ENCODE assay signal across 8 cellular contexts in genomic region chr14:102362545-102363181, GRCh38. TPM values are rescaled to one million over a fixed set of nuclear protein-coding genes. Genes with fewer than 3 reads are reported as not detected.
DNase-seq lines count a peak whose midpoint lies in the region; ATAC-seq and TF ChIP-seq lines count a peak whose summit lies in the region.

Gene CINP, minus strand, starts transcription at chr14:102362890. Its CDS starts 39 bp downstream, at chr14:102362851.
Gene TECPR2, plus strand, starts transcription at chr14:102362941. Its CDS starts 13,781 bp downstream, at chr14:102376722.

- H3K27ac Mint-ChIP-seq in activated naive CD8-positive, alpha-beta T cell treated with anti-CD3 and anti-CD28 coated beads for 36 hours, result peak within 1 kb of the TSS; percentile 96
- H3K27ac Mint-ChIP-seq in osteocyte (ENCODE audit: unreplicated experiment), result peak within 1 kb of the TSS; percentile 97

- peak; percentile 96 for DNase-seq in GM10266 (ENCODE audit: extremely low spot score)
- DNase-seq in NCI-H1105 treated with DMSO at 0.1 percent for 48 hours (lab: John Stamatoyannopoulos, UW), result peak; percentile 93
- DNase-seq in SKM-1 treated with dmso at 0.1 percent for 144 hours (lab: John Stamatoyannopoulos, UW; ENCODE audit: unreplicated experiment), result peak; percentile 67
- DNase-seq in activated naive CD8-positive, alpha-beta T cell treated with anti-CD3 and anti-CD28 coated beads for 36 hours, result peak; percentile 95
- peak; percentile 97 to 100 (median 99) for DNase-seq in head of caudate nucleus
- DNase-seq in osteocyte (ENCODE audit: extremely low spot score, unreplicated experiment), result peak; percentile 99
- DNase-seq in thoracic aorta (ENCODE audit: low spot score), result peak; percentile 93

- peak within 1 kb of the TSS; percentile 95 for H3K4me3 ChIP-seq in thoracic aorta

- H3K36me3 Mint-ChIP-seq in activated naive CD8-positive, alpha-beta T cell treated with anti-CD3 and anti-CD28 coated beads for 36 hours, result peaks cover 14% of the 10 kb centered on the region
- H3K36me3 Mint-ChIP-seq in osteocyte (ENCODE audit: unreplicated experiment), result peaks cover 4% of the 10 kb centered on the region

- ATAC-seq in HG02642 (IDR thresholded peaks at IDR 0.05; ENCODE audit: poor library complexity, unreplicated experiment) (peak; percentile 92), thoracic aorta (ENCODE audit: insufficient number of reproducible peaks, low FRiP score, low read depth) (peak; percentile 95)

- intact Hi-C loops in head of caudate nucleus (cut with DNase I), result loop anchor here (10.0 kb wide), 2 partner anchors 52 to 152 kb away; no protein-coding TSS in a partner anchor

- no peaks in the 10 kb centered on the region for H3K27me3 Mint-ChIP-seq in activated naive CD8-positive, alpha-beta T cell treated with anti-CD3 and anti-CD28 coated beads for 36 hours
- H3K27me3 Mint-ChIP-seq in osteocyte (ENCODE audit: unreplicated experiment), result no peaks in the 10 kb centered on the region

- TF ChIP-seq CTCF in GM10266 (IDR thresholded peaks at IDR 0.05; ENCODE audit: control insufficient read depth, insufficient read depth, low read depth, missing control alignments) (no peak), osteocyte (IDR thresholded peaks at IDR 0.05) (no peak), thoracic aorta (IDR thresholded peaks at IDR 0.05) (no peak)

- H3K4me1 Mint-ChIP-seq in activated naive CD8-positive, alpha-beta T cell treated with anti-CD3 and anti-CD28 coated beads for 36 hours, result peaks cover 32% of the 10 kb centered on the region
- H3K4me1 Mint-ChIP-seq in osteocyte (ENCODE audit: unreplicated experiment), result peaks cover 15% of the 10 kb centered on the region

- H3K9me3 ChIP-seq in thoracic aorta, result no peaks in the 10 kb centered on the region

- H3K27me3 ChIP-seq in thoracic aorta (replicated peaks; ENCODE audit: insufficient read depth), result no peaks in the 10 kb centered on the region

- H3K9me3 Mint-ChIP-seq in activated naive CD8-positive, alpha-beta T cell treated with anti-CD3 and anti-CD28 coated beads for 36 hours, result no peaks in the 10 kb centered on the region
- H3K9me3 Mint-ChIP-seq in osteocyte (ENCODE audit: unreplicated experiment), result no peaks in the 10 kb centered on the region

- H3K36me3 ChIP-seq in thoracic aorta, result peaks cover 4% of the 10 kb centered on the region

- peak within 1 kb of the TSS; percentile 79 to 88 for H3K27ac ChIP-seq in thoracic aorta

- peaks cover 18 to 27% of the 10 kb centered on the region in 2 donors for H3K4me1 ChIP-seq in thoracic aorta (ENCODE audit: control insufficient read depth in 1 of 2, low read depth in 2 of 2)

- peak within 1 kb of the TSS; percentile 90 for H3K4me3 Mint-ChIP-seq in activated naive CD8-positive, alpha-beta T cell treated with anti-CD3 and anti-CD28 coated beads for 36 hours
- no peak within 1 kb of the TSS for H3K4me3 Mint-ChIP-seq in osteocyte (ENCODE audit: unreplicated experiment)

RNA-seq across cellular contexts. Expression of gene CINP, which starts in this region (rescaled TPM):
- 10 to 100 TPM; 59.2 to 61.8 TPM for total RNA-seq in activated naive CD8-positive, alpha-beta T cell treated with anti-CD3 and anti-CD28 coated beads for 36 hours
- total RNA-seq in osteocyte (26.9 and 30.7 TPM in 2 replicates), thoracic aorta (10 to 100 TPM; 32.5 to 36.5 TPM)

RNA-seq across cellular contexts. Expression of gene TECPR2, which starts in this region (rescaled TPM):
- 1 to 10 TPM; 4.8 to 5.7 TPM for total RNA-seq in activated naive CD8-positive, alpha-beta T cell treated with anti-CD3 and anti-CD28 coated beads for 36 hours
- 26.9 and 32.9 TPM in 2 replicates for total RNA-seq in osteocyte
- 10 to 100 TPM; 36.5 to 41.3 TPM for total RNA-seq in thoracic aorta

Comparison
In these comparisons a context has a peak if more than half of its experiments do, and no peak if none do; other contexts are left out.
1. Peak in every context shown above with its lines: DNase-seq, ATAC-seq, H3K4me3 ChIP-seq and H3K27ac ChIP-seq.